In genomic region chr10:78042752-78043104, GRCh38 we compare ENCODE assay signal across 24 cellular contexts. TPM values are rescaled to one million over a fixed set of nuclear protein-coding genes. Genes with fewer than 3 reads are reported as not detected.
DNase-seq lines count a peak whose midpoint lies in the region; ATAC-seq, FAIRE-seq and TF ChIP-seq lines count a peak whose summit lies in the region.
"Had no signal": no experiment of that assay in that cellular context is flagged by ENCODE, and none has a peak within 500 bp of the region (broad histone marks: within the 10 kb centered on the region; RNA-seq: fewer than 3 reads in every experiment).

No MANE protein-coding gene starts in this region.

- H3K4me3 ChIP-seq in A549: no peak overlapping the region
- H3K4me3 ChIP-seq in SK-N-MC: no peak overlapping the region
- H3K4me3 ChIP-seq in breast epithelium: no peak overlapping the region
- H3K4me3 ChIP-seq: coronary artery, MG63, psoas muscle, skin epidermis, thoracic aorta had no signal

- CTCF ChIA-PET in A549 (lab: Yijun Ruan, JAX): interaction anchor here (1.2 to 2.0 kb wide), 2 partner anchors 11 to 1153 kb away, joined by 4 to 5 read pairs; no protein-coding TSS in a partner anchor
- CTCF ChIA-PET in Calu3 (lab: Charles Lee): interaction anchor here (1.6 kb wide), 1 partner anchor 13 kb away, joined by 4 read pairs; the partner anchor contains the start of gene POLR3A

- 97% methylated on average over 6 of the region's 6 CpGs for WGBS in A549 (ENCODE audit: missing lambda C conversion rate)

- H3K9me3 ChIP-seq in A549: no peaks in the 10 kb centered on the region
- no peaks in the 10 kb centered on the region for H3K9me3 ChIP-seq in SK-N-MC (ENCODE audit: low read depth, low read length)
- H3K9me3 ChIP-seq in breast epithelium: no peaks in the 10 kb centered on the region
- H3K9me3 ChIP-seq: MG63, psoas muscle, thoracic aorta had no signal

- no peaks in the 10 kb centered on the region for H3K27me3 ChIP-seq in breast epithelium
- H3K27me3 ChIP-seq: MG63 had no signal

- peaks cover 14% of the 10 kb centered on the region for H3K4me1 Mint-ChIP-seq in Calu3 (ENCODE audit: low read depth, unreplicated experiment)
- H3K4me1 Mint-ChIP-seq in central memory CD8-positive, alpha-beta T cell: peaks cover 46% of the 10 kb centered on the region

- POLR2A ChIA-PET in A549 (lab: Yijun Ruan, JAX): interaction anchor here (1.4 kb wide), 1 partner anchor 9 kb away, joined by 4 read pairs; no protein-coding TSS in a partner anchor

- FAIRE-seq in A549 (lab: Jason Lieb, UNC): no peak
- FAIRE-seq: GM12891, kidney had no signal

- no peak overlapping the region for H3K9ac ChIP-seq in SK-N-MC (ENCODE audit: insufficient read length)

- H3K27ac Mint-ChIP-seq in Calu3 (ENCODE audit: unreplicated experiment): peak overlapping the region; percentile 48
- H3K27ac Mint-ChIP-seq in central memory CD8-positive, alpha-beta T cell (ENCODE audit: low read depth): peak overlapping the region; percentile 24
- H3K27ac Mint-ChIP-seq: B cell had no signal

- H3K9me3 Mint-ChIP-seq in Calu3 (ENCODE audit: low read depth, unreplicated experiment): no peaks in the 10 kb centered on the region
- no peaks in the 10 kb centered on the region for H3K9me3 Mint-ChIP-seq in central memory CD8-positive, alpha-beta T cell
- H3K9me3 Mint-ChIP-seq: activated CD4-positive, alpha-beta memory T cell treated with anti-CD3 and anti-CD28 coated beads, Interleukin-2, amount 10 ng/mL, durations not matched to agents 7 days and 5 days; naive thymus-derived CD8-positive, alpha-beta T cell had no signal

- intact Hi-C loops in Calu3 (cut with micrococcal nuclease; ENCODE audit: unreplicated experiment): loop anchor here (10.0 kb wide), 2 partner anchors 362 to 482 kb away; no protein-coding TSS in a partner anchor
- intact Hi-C loops in breast epithelium (cut with DNase I; ENCODE audit: low total_unique reads): loop anchor here (10.0 kb wide), 1 partner anchor 1142 kb away; no protein-coding TSS in a partner anchor

- BruUV-seq in Calu3 (replicated peaks; lab: Mats Ljungman, UMichigan): no TSS peak

- H3K4me1 ChIP-seq in A549 (peaks cover 28% of the 10 kb centered on the region; the same call in 2 of the 3 replicates), breast epithelium (no peaks in the 10 kb centered on the region)

- H3K4me2 ChIP-seq in A549: no peak overlapping the region

- DNase-seq in A549 (ENCODE audit: low read depth in 1 of 2, low spot score in 1 of 2): no peak
- DNase-seq in Calu3: no peak
- DNase-seq in SK-N-MC (ENCODE audit: low read depth, low spot score): no peak
- no peak for DNase-seq in central memory CD8-positive, alpha-beta T cell (ENCODE audit: low spot score in 2 of 2)
- DNase-seq in NCI-H187 (lab: John Stamatoyannopoulos, UW): no peak
- DNase-seq in NCI-H128 (lab: John Stamatoyannopoulos, UW; ENCODE audit: unreplicated experiment): no peak
- DNase-seq in breast epithelium (ENCODE audit: low spot score in 2 of 2): no peak
- DNase-seq: activated CD4-positive, alpha-beta memory T cell treated with anti-CD3 and anti-CD28 coated beads, Interleukin-2, amount 10 ng/mL, durations not matched to agents 7 days and 5 days; GDM1; kidney; mesenchymal stem cell; NCI-H187 treated with DMSO at 0.1 percent for 48 hours; psoas muscle; RPMI8226; stimulated activated CD4-positive, alpha-beta T cell treated with anti-CD3 and anti-CD28 coated beads, Interleukin-4, amount 100 ng/mL, for 24 hours; SW 1271 had no signal

- no peak for TF ChIP-seq EP300 in A549 (IDR thresholded peaks at IDR 0.05)

- H3K36me3 ChIP-seq in SK-N-MC (ENCODE audit: insufficient read depth, low read length): peaks cover 49% of the 10 kb centered on the region
- H3K36me3 ChIP-seq in breast epithelium: peaks cover 19% of the 10 kb centered on the region

- H3K4me3 Mint-ChIP-seq in Calu3 (ENCODE audit: low read depth, unreplicated experiment): no peak overlapping the region
- H3K4me3 Mint-ChIP-seq in central memory CD8-positive, alpha-beta T cell: no peak overlapping the region
- H3K4me3 Mint-ChIP-seq: activated CD4-positive, alpha-beta memory T cell treated with anti-CD3 and anti-CD28 coated beads, Interleukin-2, amount 10 ng/mL, durations not matched to agents 7 days and 5 days; B cell; naive thymus-derived CD8-positive, alpha-beta T cell had no signal

- no peak for TF ChIP-seq RAD21 in A549 (conservative IDR thresholded peaks at IDR 0.05 in 1 of 2, IDR thresholded peaks at IDR 0.05 in 1 of 2)

- H3K27ac ChIP-seq in A549: no peak overlapping the region
- peak overlapping the region; percentile 54; the same call in 1 of the 2 replicates for H3K27ac ChIP-seq in SK-N-MC
- no peak overlapping the region for H3K27ac ChIP-seq in breast epithelium
- H3K27ac ChIP-seq: coronary artery, psoas muscle, skin epidermis, thoracic aorta had no signal

- no peak for ATAC-seq in A549
- no peak for ATAC-seq in central memory CD8-positive, alpha-beta T cell (replicated peaks; ENCODE audit: extremely low read depth, poor library complexity, severe bottlenecking)
- ATAC-seq in GM18907 (IDR thresholded peaks at IDR 0.05; ENCODE audit: unreplicated experiment): no peak

- TF ChIP-seq POLR2A in A549 (IDR thresholded peaks at IDR 0.05; ENCODE audit: low read length) (no peak), breast epithelium (IDR thresholded peaks at IDR 0.05) (no peak)

- H3K36me3 Mint-ChIP-seq in Calu3 (ENCODE audit: insufficient read depth, unreplicated experiment): peaks cover 73% of the 10 kb centered on the region
- peaks cover 42% of the 10 kb centered on the region for H3K36me3 Mint-ChIP-seq in central memory CD8-positive, alpha-beta T cell (ENCODE audit: insufficient read depth)

- no peaks in the 10 kb centered on the region for H3K27me3 Mint-ChIP-seq in Calu3 (ENCODE audit: unreplicated experiment)
- no peaks in the 10 kb centered on the region for H3K27me3 Mint-ChIP-seq in central memory CD8-positive, alpha-beta T cell
- H3K27me3 Mint-ChIP-seq: activated CD4-positive, alpha-beta memory T cell treated with anti-CD3 and anti-CD28 coated beads, Interleukin-2, amount 10 ng/mL, durations not matched to agents 7 days and 5 days; B cell; naive thymus-derived CD8-positive, alpha-beta T cell had no signal

- no peak for TF ChIP-seq CTCF in A549 (IDR thresholded peaks at IDR 0.05)
- TF ChIP-seq CTCF in Calu3 (IDR thresholded peaks at IDR 0.05; ENCODE audit: unreplicated experiment): no peak
- no peak for TF ChIP-seq CTCF in breast epithelium (IDR thresholded peaks at IDR 0.05)

TF ChIP-seq in A549, 52 proteins besides CTCF, POLR2A, EP300 and RAD21:
- TF ChIP-seq TP53 (CRISPR knock-in tag; IDR thresholded peaks at IDR 0.05) (no peak), FOSB (CRISPR knock-in tag; IDR thresholded peaks at IDR 0.05) (peak; percentile 24; the same call in 1 of the 2 replicates)

RNA-seq across cellular contexts. Expression of gene RPS24, which starts 9.1 kb away (rescaled TPM):
- polyA plus RNA-seq in A549 (2011; rRNA removed) (4,520 and 5,509 TPM in 2 replicates), A549 (2017; fragmentation: RNase III; extraction: RNeasy Plus Mini Kit Qiagen cat#74134 plus additional on column Dnase treatment) (4,263 to 5,459 TPM (median 4,332 TPM) in 3 replicates)
- polyA plus RNA-seq in A549 (2012; cell fraction: cytosol; rRNA removed): 3,083 and 4,108 TPM in 2 replicates
- 625 and 683 TPM in 2 replicates for polyA plus RNA-seq in A549 (2012; cell fraction: nucleus; rRNA removed)
- polyA minus RNA-seq in A549 (2011; rRNA and poly(A)+ RNA removed): 476 and 648 TPM in 2 replicates
- total RNA-seq in Calu3 (2022) (1,787 and 1,941 TPM in 2 replicates), breast epithelium (1,000 to 10,000 TPM; 2,814 to 3,927 (median 3,251) TPM)

RNA-seq across cellular contexts. Expression of gene POLR3A, which starts 13.4 kb away (rescaled TPM):
- polyA plus RNA-seq in A549 (2011; rRNA removed) (17.7 and 19.0 TPM in 2 replicates), A549 (2017; fragmentation: RNase III; extraction: RNeasy Plus Mini Kit Qiagen cat#74134 plus additional on column Dnase treatment) (10.9 to 11.5 TPM (median 11.5 TPM) in 3 replicates)
- polyA plus RNA-seq in A549 (2012; cell fraction: cytosol; rRNA removed): 6.9 and 7.9 TPM in 2 replicates
- 12.6 and 16.8 TPM in 2 replicates for polyA plus RNA-seq in A549 (2012; cell fraction: nucleus; rRNA removed)
- 32.2 and 34.9 TPM in 2 replicates for polyA minus RNA-seq in A549 (2011; rRNA and poly(A)+ RNA removed)
- total RNA-seq in Calu3 (2022) (26.6 and 30.0 TPM in 2 replicates), breast epithelium (10 to 100 TPM; 10.1 to 17.9 (median 13.4) TPM)
